ENCODE assay signal across 1 cellular context in genomic region chr6:113361014-113361645, GRCh38.
TF ChIP-seq lines count a peak whose summit lies in the region.

No MANE protein-coding gene starts in this region.

TF ChIP-seq in SK-N-SH, 30 proteins besides CTCF, POLR2A, EP300 and RAD21 (continued from another document):
- peak; percentile 84 for TF ChIP-seq TCF12 (IDR thresholded peaks at IDR 0.05)
- no peak for TF ChIP-seq MXI1 (IDR thresholded peaks at IDR 0.05; ENCODE audit: low read depth, low read length)
- TF ChIP-seq FOSL2 (IDR thresholded peaks at IDR 0.05; ENCODE audit: borderline replicate concordance, low read depth), result peak; percentile 83
- TF ChIP-seq SIN3A (IDR thresholded peaks at IDR 0.05; ENCODE audit: borderline replicate concordance, low read depth, low read length), result no peak
- no peak for TF ChIP-seq YY1 (IDR thresholded peaks at IDR 0.05; ENCODE audit: low read depth)
- peak; percentile 78 for TF ChIP-seq TEAD4 (IDR thresholded peaks at IDR 0.05; ENCODE audit: borderline replicate concordance, insufficient read depth)
- TF ChIP-seq MEF2A (IDR thresholded peaks at IDR 0.05; ENCODE audit: borderline replicate concordance, low read depth), result peak; percentile 28; the same call in 1 of the 2 replicates
- no peak for TF ChIP-seq NRF1 (IDR thresholded peaks at IDR 0.05; ENCODE audit: low read depth, low read length)
- TF ChIP-seq USF1 (IDR thresholded peaks at IDR 0.05; ENCODE audit: borderline replicate concordance, low read depth), result no peak
- no peak for TF ChIP-seq SMC3 (IDR thresholded peaks at IDR 0.05; ENCODE audit: low read depth, low read length)
- TF ChIP-seq JUND (IDR thresholded peaks at IDR 0.05), result peak; percentile 76
- TF ChIP-seq CHD2 (IDR thresholded peaks at IDR 0.05; ENCODE audit: low read length, partially characterized antibody), result no peak
- no peak for TF ChIP-seq GATA2 (CRISPR knock-in tag; IDR thresholded peaks at IDR 0.05)
- peak; percentile 32; the same call in 1 of the 2 replicates for TF ChIP-seq NFIC (IDR thresholded peaks at IDR 0.05; ENCODE audit: borderline replicate concordance)
- TF ChIP-seq ELF1 (IDR thresholded peaks at IDR 0.05), result no peak
- peak; percentile 73; the same call in 1 of the 2 replicates for TF ChIP-seq RXRA (IDR thresholded peaks at IDR 0.05; ENCODE audit: borderline replicate concordance, low read depth)
- peak; percentile 95 for TF ChIP-seq FOXM1 (IDR thresholded peaks at IDR 0.05; ENCODE audit: low read depth)
